7 cellular contexts compared by ENCODE assay signal in the genomic region with DNA sequence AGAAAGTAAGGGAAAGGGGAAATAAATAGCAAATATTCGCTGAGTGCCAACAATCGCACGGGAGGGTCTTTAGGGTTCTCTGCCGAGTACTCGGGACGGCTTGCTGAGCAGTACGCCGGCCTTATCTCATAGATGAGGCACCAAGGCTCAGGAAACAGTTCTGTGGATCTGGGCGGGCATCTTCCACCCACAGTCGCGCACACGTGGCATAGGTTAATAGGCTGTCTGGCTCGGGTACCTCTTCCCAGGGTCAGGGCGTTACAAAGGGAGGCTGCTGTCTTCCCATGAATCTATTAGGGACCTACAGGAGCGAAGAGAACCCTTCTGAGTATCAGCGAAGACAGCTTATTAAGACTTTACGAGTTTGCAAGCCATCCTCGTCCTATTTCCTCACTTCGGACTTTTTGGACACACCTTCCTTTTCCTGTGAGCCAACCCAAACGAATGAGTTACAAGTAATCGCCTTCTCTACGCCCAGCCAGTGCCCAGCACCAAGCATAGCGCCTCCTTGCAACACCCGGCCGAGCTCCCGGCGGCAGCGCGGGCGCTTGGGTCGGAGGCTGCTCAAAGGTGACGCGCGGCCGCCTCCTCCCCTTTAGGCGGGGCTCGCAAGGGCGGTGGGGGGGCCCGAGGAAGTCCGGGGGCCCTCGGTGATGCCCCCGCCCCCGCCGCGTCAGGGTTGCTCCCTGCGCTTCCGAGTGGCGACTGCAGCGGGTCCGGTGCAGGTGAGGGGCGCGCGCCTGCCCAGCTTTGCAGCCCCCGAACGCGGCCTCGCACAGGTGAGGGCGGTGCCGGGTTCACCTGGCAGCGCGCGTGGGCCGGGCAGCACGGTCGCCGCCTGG. TPM values are rescaled to one million over a fixed set of nuclear protein-coding genes. Genes with fewer than 3 reads are reported as not detected.
DNase-seq lines count a peak whose midpoint lies in the region; ATAC-seq and TF ChIP-seq lines count a peak whose summit lies in the region.

A gene with protein sequence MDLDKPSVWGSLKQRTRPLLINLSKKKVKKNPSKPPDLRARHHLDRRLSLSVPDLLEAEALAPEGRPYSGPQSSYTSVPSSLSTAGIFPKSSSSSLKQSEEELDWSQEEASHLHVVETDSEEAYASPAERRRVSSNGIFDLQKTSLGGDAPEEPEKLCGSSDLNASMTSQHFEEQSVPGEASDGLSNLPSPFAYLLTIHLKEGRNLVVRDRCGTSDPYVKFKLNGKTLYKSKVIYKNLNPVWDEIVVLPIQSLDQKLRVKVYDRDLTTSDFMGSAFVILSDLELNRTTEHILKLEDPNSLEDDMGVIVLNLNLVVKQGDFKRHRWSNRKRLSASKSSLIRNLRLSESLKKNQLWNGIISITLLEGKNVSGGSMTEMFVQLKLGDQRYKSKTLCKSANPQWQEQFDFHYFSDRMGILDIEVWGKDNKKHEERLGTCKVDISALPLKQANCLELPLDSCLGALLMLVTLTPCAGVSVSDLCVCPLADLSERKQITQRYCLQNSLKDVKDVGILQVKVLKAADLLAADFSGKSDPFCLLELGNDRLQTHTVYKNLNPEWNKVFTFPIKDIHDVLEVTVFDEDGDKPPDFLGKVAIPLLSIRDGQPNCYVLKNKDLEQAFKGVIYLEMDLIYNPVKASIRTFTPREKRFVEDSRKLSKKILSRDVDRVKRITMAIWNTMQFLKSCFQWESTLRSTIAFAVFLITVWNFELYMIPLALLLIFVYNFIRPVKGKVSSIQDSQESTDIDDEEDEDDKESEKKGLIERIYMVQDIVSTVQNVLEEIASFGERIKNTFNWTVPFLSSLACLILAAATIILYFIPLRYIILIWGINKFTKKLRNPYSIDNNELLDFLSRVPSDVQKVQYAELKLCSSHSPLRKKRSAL (plus strand): TSS at position 676 of the 842 bp plus-strand sequence. CDS start 66,705 bp downstream, outside the sequence.

- ATAC-seq in GM18861 (IDR thresholded peaks at IDR 0.05; ENCODE audit: unreplicated experiment) = peak; percentile 59
- peak; percentile 76 for ATAC-seq in HG03045 (IDR thresholded peaks at IDR 0.05; ENCODE audit: unreplicated experiment)
- peak; percentile 95 for ATAC-seq in stimulated activated memory B cell treated with anti-CD40 and anti-IgM and Interleukin-4, amounts not matched to agents 10 μg/mL and 1 μg/mL and 100 μg/mL, for 72 hours

- no peaks in the 10 kb centered on the region for H3K4me1 ChIP-seq in mucosa of stomach (ENCODE audit: control insufficient read depth, insufficient read depth, low read length)

- H3K27ac Mint-ChIP-seq in activated CD4-positive, alpha-beta memory T cell treated with anti-CD3 and anti-CD28 coated beads, Interleukin-2, amount 10 ng/mL, durations not matched to agents 7 days and 5 days = peak within 1 kb of the TSS; percentile 98
- no peak within 1 kb of the TSS for H3K27ac Mint-ChIP-seq in endothelial cell (ENCODE audit: unreplicated experiment)
- peak within 1 kb of the TSS; percentile 89 for H3K27ac Mint-ChIP-seq in stimulated activated memory B cell treated with anti-CD40 and anti-IgM and Interleukin-4, amounts not matched to agents 10 μg/mL and 1 μg/mL and 100 μg/mL, for 72 hours

- DNase-seq in NCI-H524 (lab: John Stamatoyannopoulos, UW) = peak; percentile 59 to 64
- DNase-seq in activated CD4-positive, alpha-beta memory T cell treated with anti-CD3 and anti-CD28 coated beads, Interleukin-2, amount 10 ng/mL, durations not matched to agents 7 days and 5 days = peak; percentile 90
- peak; percentile 57 for DNase-seq in endothelial cell (ENCODE audit: low spot score)

- no peaks in the 10 kb centered on the region for H3K9me3 ChIP-seq in mucosa of stomach (ENCODE audit: control insufficient read depth, low read length)

- peak within 1 kb of the TSS; percentile 73 for H3K9ac ChIP-seq in mucosa of stomach (ENCODE audit: low read length)

- H3K27me3 Mint-ChIP-seq in activated CD4-positive, alpha-beta memory T cell treated with anti-CD3 and anti-CD28 coated beads, Interleukin-2, amount 10 ng/mL, durations not matched to agents 7 days and 5 days = peaks cover 2% of the 10 kb centered on the region
- peaks cover 4% of the 10 kb centered on the region for H3K27me3 Mint-ChIP-seq in endothelial cell (ENCODE audit: unreplicated experiment)
- H3K27me3 Mint-ChIP-seq in stimulated activated memory B cell treated with anti-CD40 and anti-IgM and Interleukin-4, amounts not matched to agents 10 μg/mL and 1 μg/mL and 100 μg/mL, for 72 hours = no peaks in the 10 kb centered on the region

- TF ChIP-seq CTCF in endothelial cell (IDR thresholded peaks at IDR 0.05; ENCODE audit: unreplicated experiment) = no peak

- CTCF ChIA-PET in activated CD4-positive, alpha-beta memory T cell treated with anti-CD3 and anti-CD28 coated beads, Interleukin-2, amount 10 ng/mL, durations not matched to agents 7 days and 5 days (lab: Charles Lee) = interaction anchor here (0.6 to 6.8 kb wide), 10 partner anchors 11 to 92 kb away, joined by 3 to 72 read pairs (median 6); no protein-coding TSS in a partner anchor

- H3K9me3 Mint-ChIP-seq in activated CD4-positive, alpha-beta memory T cell treated with anti-CD3 and anti-CD28 coated beads, Interleukin-2, amount 10 ng/mL, durations not matched to agents 7 days and 5 days = no peaks in the 10 kb centered on the region
- no peaks in the 10 kb centered on the region for H3K9me3 Mint-ChIP-seq in endothelial cell (ENCODE audit: unreplicated experiment)
- H3K9me3 Mint-ChIP-seq in stimulated activated memory B cell treated with anti-CD40 and anti-IgM and Interleukin-4, amounts not matched to agents 10 μg/mL and 1 μg/mL and 100 μg/mL, for 72 hours = no peaks in the 10 kb centered on the region

- peaks cover 69% of the 10 kb centered on the region for H3K4me1 Mint-ChIP-seq in activated CD4-positive, alpha-beta memory T cell treated with anti-CD3 and anti-CD28 coated beads, Interleukin-2, amount 10 ng/mL, durations not matched to agents 7 days and 5 days
- peaks cover 4% of the 10 kb centered on the region for H3K4me1 Mint-ChIP-seq in endothelial cell (ENCODE audit: unreplicated experiment)
- peaks cover 51% of the 10 kb centered on the region for H3K4me1 Mint-ChIP-seq in stimulated activated memory B cell treated with anti-CD40 and anti-IgM and Interleukin-4, amounts not matched to agents 10 μg/mL and 1 μg/mL and 100 μg/mL, for 72 hours

- no peaks in the 10 kb centered on the region for H3K36me3 ChIP-seq in mucosa of stomach (ENCODE audit: control insufficient read depth, insufficient read depth, low read length)

- H3K4me3 ChIP-seq in mucosa of stomach (ENCODE audit: low read length) = peak within 1 kb of the TSS; percentile 68

- POLR2A ChIA-PET in activated CD4-positive, alpha-beta memory T cell treated with anti-CD3 and anti-CD28 coated beads, Interleukin-2, amount 10 ng/mL, durations not matched to agents 7 days and 5 days (lab: Charles Lee) = interaction anchor here (0.9 to 3.9 kb wide), 14 partner anchors 8 to 100 kb away, joined by 3 to 56 read pairs (median 4); no protein-coding TSS in a partner anchor

- H3K27me3 ChIP-seq in mucosa of stomach (ENCODE audit: control insufficient read depth, insufficient read depth, low read length) = no peaks in the 10 kb centered on the region

- H3K36me3 Mint-ChIP-seq in activated CD4-positive, alpha-beta memory T cell treated with anti-CD3 and anti-CD28 coated beads, Interleukin-2, amount 10 ng/mL, durations not matched to agents 7 days and 5 days (ENCODE audit: low read depth) = peaks cover 23% of the 10 kb centered on the region
- H3K36me3 Mint-ChIP-seq in endothelial cell (ENCODE audit: low read depth, unreplicated experiment) = no peaks in the 10 kb centered on the region
- H3K36me3 Mint-ChIP-seq in stimulated activated memory B cell treated with anti-CD40 and anti-IgM and Interleukin-4, amounts not matched to agents 10 μg/mL and 1 μg/mL and 100 μg/mL, for 72 hours = peaks cover 4% of the 10 kb centered on the region

- H3K4me3 Mint-ChIP-seq in activated CD4-positive, alpha-beta memory T cell treated with anti-CD3 and anti-CD28 coated beads, Interleukin-2, amount 10 ng/mL, durations not matched to agents 7 days and 5 days = peak within 1 kb of the TSS; percentile 87
- peak within 1 kb of the TSS; percentile 91 for H3K4me3 Mint-ChIP-seq in endothelial cell (ENCODE audit: unreplicated experiment)
- H3K4me3 Mint-ChIP-seq in stimulated activated memory B cell treated with anti-CD40 and anti-IgM and Interleukin-4, amounts not matched to agents 10 μg/mL and 1 μg/mL and 100 μg/mL, for 72 hours = peak within 1 kb of the TSS; percentile 81

RNA-seq across cellular contexts. Expression of the gene that starts here (rescaled TPM):
- 10 to 100 TPM; 46.7 to 48.7 TPM for total RNA-seq in activated CD4-positive, alpha-beta memory T cell treated with anti-CD3 and anti-CD28 coated beads, Interleukin-2, amount 10 ng/mL, durations not matched to agents 7 days and 5 days
- total RNA-seq in endothelial cell (ENCODE audit: unreplicated experiment) = 1.5 TPM

Comparison
In these comparisons a context has a peak if more than half of its experiments do, and no peak if none do; other contexts are left out.
1. Peak in every context shown above with its lines: DNase-seq, ATAC-seq and H3K4me3 ChIP-seq.
2. RNA of the gene that starts here (total RNA-seq): 46.7 to 48.7 TPM in activated CD4-positive, alpha-beta memory T cell treated with anti-CD3 and anti-CD28 coated beads, Interleukin-2, amount 10 ng/mL, durations not matched to agents 7 days and 5 days; 1.5 TPM in endothelial cell (single experiment); every median in the first group is over 10 times any median in the second.